1 cellular context compared by ENCODE assay signal in genomic region chr21:36750579-36750959, GRCh38.
TF ChIP-seq lines count a peak whose summit lies in the region.

No MANE protein-coding gene starts in this region.

TF ChIP-seq in WTC11, 78 proteins besides CTCF, POLR2A, EP300 and RAD21 (continued from another document):
- TF ChIP-seq AFF4 (CRISPR knock-in tag; IDR thresholded peaks at IDR 0.05; ENCODE audit: borderline replicate concordance) (no peak), MXD4 (CRISPR knock-in tag; IDR thresholded peaks at IDR 0.05; ENCODE audit: borderline replicate concordance) (no peak), GRHL2 (CRISPR knock-in tag; IDR thresholded peaks at IDR 0.05; ENCODE audit: insufficient replicate concordance, severe bottlenecking) (no peak), CREM (CRISPR knock-in tag; IDR thresholded peaks at IDR 0.05) (no peak), AR (CRISPR knock-in tag; IDR thresholded peaks at IDR 0.05) (no peak), ZBTB43 (CRISPR knock-in tag; IDR thresholded peaks at IDR 0.05) (no peak), ZSCAN18 (CRISPR knock-in tag; IDR thresholded peaks at IDR 0.05) (no peak), ZNF425 (CRISPR knock-in tag; conservative IDR thresholded peaks at IDR 0.05) (no peak), TP53 (CRISPR knock-in tag; IDR thresholded peaks at IDR 0.05) (no peak)
- TF ChIP-seq, protein P1, sequence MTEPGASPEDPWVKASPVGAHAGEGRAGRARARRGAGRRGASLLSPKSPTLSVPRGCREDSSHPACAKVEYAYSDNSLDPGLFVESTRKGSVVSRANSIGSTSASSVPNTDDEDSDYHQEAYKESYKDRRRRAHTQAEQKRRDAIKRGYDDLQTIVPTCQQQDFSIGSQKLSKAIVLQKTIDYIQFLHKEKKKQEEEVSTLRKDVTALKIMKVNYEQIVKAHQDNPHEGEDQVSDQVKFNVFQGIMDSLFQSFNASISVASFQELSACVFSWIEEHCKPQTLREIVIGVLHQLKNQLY (CRISPR knock-in tag; IDR thresholded peaks at IDR 0.05): no peak
- TF ChIP-seq, protein P2, sequence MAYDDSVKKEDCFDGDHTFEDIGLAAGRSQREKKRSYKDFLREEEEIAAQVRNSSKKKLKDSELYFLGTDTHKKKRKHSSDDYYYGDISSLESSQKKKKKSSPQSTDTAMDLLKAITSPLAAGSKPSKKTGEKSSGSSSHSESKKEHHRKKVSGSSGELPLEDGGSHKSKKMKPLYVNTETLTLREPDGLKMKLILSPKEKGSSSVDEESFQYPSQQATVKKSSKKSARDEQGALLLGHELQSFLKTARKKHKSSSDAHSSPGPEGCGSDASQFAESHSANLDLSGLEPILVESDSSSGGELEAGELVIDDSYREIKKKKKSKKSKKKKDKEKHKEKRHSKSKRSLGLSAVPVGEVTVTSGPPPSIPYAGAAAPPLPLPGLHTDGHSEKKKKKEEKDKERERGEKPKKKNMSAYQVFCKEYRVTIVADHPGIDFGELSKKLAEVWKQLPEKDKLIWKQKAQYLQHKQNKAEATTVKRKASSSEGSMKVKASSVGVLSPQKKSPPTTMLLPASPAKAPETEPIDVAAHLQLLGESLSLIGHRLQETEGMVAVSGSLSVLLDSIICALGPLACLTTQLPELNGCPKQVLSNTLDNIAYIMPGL (CRISPR knock-in tag; IDR thresholded peaks at IDR 0.05): no peak
